16 cellular contexts compared by ENCODE assay signal in genomic region chr7:116393654-116394053, GRCh38.
DNase-seq lines count a peak whose midpoint lies in the region; ATAC-seq and TF ChIP-seq lines count a peak whose summit lies in the region.
"Had no signal": no experiment of that assay in that cellular context is flagged by ENCODE, and none has a peak within 500 bp of the region (broad histone marks: within the 10 kb centered on the region; RNA-seq: fewer than 3 reads in every experiment).

No MANE protein-coding gene starts in this region.

- H3K4me3 ChIP-seq in neuron (ENCODE audit: low read length) (no peak overlapping the region), mucosa of descending colon (no peak overlapping the region)
- H3K4me3 ChIP-seq: SJCRH30 had no signal

- intact Hi-C loops in mucosa of descending colon (cut with DNase I, micrococcal nuclease): no loop called here

- H2AFZ ChIP-seq in neuron (ENCODE audit: low read depth, low read length): peak overlapping the region; percentile 32

- H3K9me3 ChIP-seq in neuron (ENCODE audit: low read length): no peaks in the 10 kb centered on the region
- no peaks in the 10 kb centered on the region for H3K9me3 ChIP-seq in mucosa of descending colon

- no peak for TF ChIP-seq CTCF in mucosa of descending colon (IDR thresholded peaks at IDR 0.05)

- DNase-seq in EH (ENCODE audit: low read depth) (peak; percentile 9), amniotic epithelial cell (ENCODE audit: low read depth) (peak; percentile 61), glomerular visceral epithelial cell (ENCODE audit: extremely low spot score) (peak; percentile 8), GDM1 (lab: John Stamatoyannopoulos, UW) (no peak), T-helper 9 cell (no peak), T-helper 1 cell (no peak), mucosa of descending colon (no peak)
- DNase-seq: activated B cell treated with CpG ODN at 0.5 μM for 24 hours; activated CD8-positive, alpha-beta memory T cell treated with anti-CD3 and anti-CD28 coated beads, Interleukin-2, amount 50 U/mL, for 48 hours; activated naive CD8-positive, alpha-beta T cell treated with anti-CD3 and anti-CD28 coated beads for 36 hours; NCI-H2029; occipital lobe; stimulated activated CD4-positive, alpha-beta T cell treated with anti-CD3 and anti-CD28 coated beads, Interleukin-4, amount 100 ng/mL, for 24 hours had no signal

- no peaks in the 10 kb centered on the region for H3K27me3 ChIP-seq in neuron (ENCODE audit: insufficient read depth, low read length)
- H3K27me3 ChIP-seq: SJCRH30 had no signal

- ATAC-seq in mucosa of descending colon: no peak
- ATAC-seq: stimulated activated memory B cell treated with anti-CD40 and anti-IgM and Interleukin-4, amounts not matched to agents 10 μg/mL and 1 μg/mL and 100 μg/mL, for 72 hours had no signal

- H3K4me1 ChIP-seq in neuron (ENCODE audit: insufficient read depth, low read length): peaks cover 2% of the 10 kb centered on the region
- H3K4me1 ChIP-seq in mucosa of descending colon (ENCODE audit: low read depth): no peaks in the 10 kb centered on the region

- no peaks in the 10 kb centered on the region for H3K36me3 ChIP-seq in neuron (ENCODE audit: insufficient read depth, low read length)
- H3K36me3 ChIP-seq in mucosa of descending colon (ENCODE audit: low read depth): no peaks in the 10 kb centered on the region
- H3K36me3 ChIP-seq: SJCRH30 had no signal

Comparison
In these comparisons a context has a peak if more than half of its experiments do, and no peak if none do; other contexts are left out.
1. DNase-seq: peak in EH (single experiment), amniotic epithelial cell (single experiment) and glomerular visceral epithelial cell (single experiment); none in GDM1 (single experiment), T-helper 9 cell (single experiment), T-helper 1 cell (0 of 5) and mucosa of descending colon (0 of 3).